Comparison of ENCODE assay signal across 17 cellular contexts in the genomic region with DNA sequence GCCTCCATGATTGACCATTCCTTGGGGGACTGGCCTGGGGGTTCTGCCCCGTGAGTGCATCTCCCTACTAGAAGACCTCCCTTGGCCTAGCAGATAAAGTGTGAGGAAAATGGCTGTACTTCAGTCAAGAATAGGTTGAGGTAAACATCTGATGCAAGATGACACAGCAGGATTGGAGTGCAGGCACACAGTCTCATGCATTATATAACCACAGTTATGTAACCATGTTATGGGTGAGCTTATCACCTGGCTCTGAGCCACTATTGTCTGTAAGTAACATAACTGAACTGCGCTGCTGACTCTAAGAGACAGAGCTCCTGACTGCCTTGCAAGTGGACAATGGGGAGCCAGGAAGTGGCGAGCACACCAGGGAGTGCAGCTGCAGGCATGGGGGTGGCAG.
DNase-seq lines count a peak whose midpoint lies in the region; ATAC-seq, FAIRE-seq and TF ChIP-seq lines count a peak whose summit lies in the region.
"Had no signal": no experiment of that assay in that cellular context is flagged by ENCODE, and none has a peak within 500 bp of the region (broad histone marks: within the 10 kb centered on the region; RNA-seq: fewer than 3 reads in every experiment).

No MANE protein-coding gene starts in this region.

- TF ChIP-seq POLR2A in K562 (conservative IDR thresholded peaks at IDR 0.05): no peak

- no peaks in the 10 kb centered on the region for H3K9me3 ChIP-seq in K562 (replicated peaks; ENCODE audit: control insufficient read depth, insufficient read depth, low read depth, low read length)

- H3K4me2 ChIP-seq in K562 (ENCODE audit: insufficient read depth, low read length): no peak overlapping the region
- H3K4me2 ChIP-seq: neural progenitor cell had no signal

- FAIRE-seq in K562 (lab: Jason Lieb, UNC): no peak
- FAIRE-seq: A204.1, keratinocyte had no signal

- H3K27me3 ChIP-seq in K562 (ENCODE audit: control insufficient read depth in 2 of 2, insufficient read depth in 2 of 2, low read length in 2 of 2): no peaks in the 10 kb centered on the region
- H3K27me3 ChIP-seq: neural progenitor cell had no signal

- no peak overlapping the region for H3K27ac ChIP-seq in K562 (ENCODE audit: extremely low read depth, low read depth, low read length)
- H3K27ac ChIP-seq: C4-2B, neural progenitor cell had no signal

- H3K4me3 ChIP-seq in Jurkat, Clone E6-1 (ENCODE audit: low read length): no peak overlapping the region
- no peak overlapping the region for H3K4me3 ChIP-seq in K562
- H3K4me3 ChIP-seq: neural progenitor cell had no signal

- no TSS peak for BruUV-seq in K562 (replicated peaks; lab: Mats Ljungman, UMichigan)

- H2AFZ ChIP-seq in K562 (ENCODE audit: low read depth, low read length): no peak overlapping the region
- H2AFZ ChIP-seq: neural progenitor cell had no signal

- no peaks in the 10 kb centered on the region for H3K79me2 ChIP-seq in K562 (ENCODE audit: control insufficient read depth, insufficient read depth, low read length)

- no peak for TF ChIP-seq EP300 in K562 (IDR thresholded peaks at IDR 0.05; ENCODE audit: low read length)

- no peak for ATAC-seq in K562
- ATAC-seq in HG02885 (IDR thresholded peaks at IDR 0.05; ENCODE audit: poor library complexity, unreplicated experiment): no peak

- intact Hi-C loops in K562 (cut with micrococcal nuclease): no loop called here

- no peak overlapping the region for H3K9ac ChIP-seq in K562 (ENCODE audit: insufficient read depth in 1 of 2, low read depth in 2 of 2, low read length in 2 of 2)
- H3K9ac ChIP-seq: neural progenitor cell had no signal

- H3K36me3 ChIP-seq in K562 (ENCODE audit: control insufficient read depth, insufficient read depth, low read length): no peaks in the 10 kb centered on the region
- H3K36me3 ChIP-seq: neural progenitor cell had no signal

- H4K20me1 ChIP-seq in K562 (replicated peaks; ENCODE audit: control insufficient read depth, insufficient read depth, low read length): no peaks in the 10 kb centered on the region

- H3K9me1 ChIP-seq in K562 (ENCODE audit: control insufficient read depth, insufficient read depth, low read length): no peaks in the 10 kb centered on the region

- 0% methylated on average over 3 of the region's 3 CpGs for WGBS in K562 (ENCODE audit: insufficient coverage, low coverage, missing lambda C conversion rate)

- TF ChIP-seq RAD21 in K562 (CRISPR knock-in tag; conservative IDR thresholded peaks at IDR 0.05 in 1 of 2, IDR thresholded peaks at IDR 0.05 in 1 of 2): no peak

- POLR2A ChIA-PET in K562 (lab: Yijun Ruan, JAX): interaction anchor here (0.6 kb wide), 2 partner anchors 41 to 530 kb away, joined by 3 read pairs; no protein-coding TSS in a partner anchor

- in situ Hi-C loops in K562 (cut with MboI): no loop called here

- DNase-seq in DMS53 (lab: John Stamatoyannopoulos, UW): peak; percentile 67
- no peak for DNase-seq in DMS53 treated with DMSO at 0.1 percent for 48 hours (lab: John Stamatoyannopoulos, UW; ENCODE audit: unreplicated experiment)
- DNase-seq in Jurkat, Clone E6-1 (ENCODE audit: low read depth, low spot score): peak; percentile 10
- no peak for DNase-seq in K562 (ENCODE audit: extremely low read depth in 1 of 4, low spot score in 3 of 4)
- DNase-seq in lung microvascular endothelial cell (ENCODE audit: low read depth in 2 of 2): peak; percentile 49 to 57
- DNase-seq in NCI-H82 (lab: John Stamatoyannopoulos, UW): no peak
- DNase-seq in NCI-H187 treated with DMSO at 0.1 percent for 48 hours (lab: John Stamatoyannopoulos, UW): no peak
- DNase-seq: activated CD4-positive, CD25-positive, alpha-beta regulatory T cell; effector CD8-positive, alpha-beta T cell; NCI-H2081 treated with DMSO at 0.1 percent for 48 hours; stimulated activated naive CD4-positive, alpha-beta T cell treated with Interleukin-2 at 50 U/mL for 16 hours; trophoblast cell had no signal

- no peak for TF ChIP-seq CTCF in K562 (IDR thresholded peaks at IDR 0.05 in 2 of 3, conservative IDR thresholded peaks at IDR 0.05 in 1 of 3; ENCODE audit: insufficient read depth in 2 of 3, low read depth in 1 of 3, low read length in 3 of 3)

- H3K4me1 ChIP-seq in K562 (replicated peaks in 1 of 2; ENCODE audit: control insufficient read depth in 2 of 2, insufficient read depth in 2 of 2, low read length in 2 of 2): no peaks in the 10 kb centered on the region
- H3K4me1 ChIP-seq: neural progenitor cell had no signal

- CTCF ChIA-PET in K562 (lab: Yijun Ruan, JAX; ENCODE audit: low intra/inter-chr PET ratio): no interaction called here

TF ChIP-seq in K562, 482 proteins besides CTCF, POLR2A, EP300 and RAD21:
- TF ChIP-seq ZNF311 (CRISPR knock-in tag; IDR thresholded peaks at IDR 0.05): peak; percentile 96
- TF ChIP-seq CHCHD3 (CRISPR knock-in tag; IDR thresholded peaks at IDR 0.05): no peak
- no peak for TF ChIP-seq ZNF217 (CRISPR knock-in tag; IDR thresholded peaks at IDR 0.05)
- TF ChIP-seq ZNF23 (CRISPR knock-in tag; IDR thresholded peaks at IDR 0.05): peak; percentile 82
- TF ChIP-seq TCF15 (CRISPR knock-in tag; IDR thresholded peaks at IDR 0.05): peak; percentile 72; the same call in 1 of the 2 replicates
- TF ChIP-seq BCL6 (CRISPR knock-in tag; IDR thresholded peaks at IDR 0.05): peak; percentile 40; the same call in 1 of the 2 replicates
- TF ChIP-seq HNRNPL (IDR thresholded peaks at IDR 0.05; ENCODE audit: low read depth, low read length): no peak
- peak; percentile 74; the same call in 1 of the 2 replicates for TF ChIP-seq ZBTB17 (CRISPR knock-in tag; IDR thresholded peaks at IDR 0.05)

Comparison
In these comparisons a context has a peak if more than half of its experiments do, and no peak if none do; other contexts are left out.
1. DNase-seq: peak in DMS53 (single experiment), Jurkat, Clone E6-1 (single experiment) and lung microvascular endothelial cell (2 of 2); none in DMS53 treated with DMSO at 0.1 percent for 48 hours (single experiment), K562 (0 of 4), NCI-H82 (single experiment) and NCI-H187 treated with DMSO at 0.1 percent for 48 hours (single experiment).